25 cellular contexts compared by ENCODE assay signal in the genomic region with DNA sequence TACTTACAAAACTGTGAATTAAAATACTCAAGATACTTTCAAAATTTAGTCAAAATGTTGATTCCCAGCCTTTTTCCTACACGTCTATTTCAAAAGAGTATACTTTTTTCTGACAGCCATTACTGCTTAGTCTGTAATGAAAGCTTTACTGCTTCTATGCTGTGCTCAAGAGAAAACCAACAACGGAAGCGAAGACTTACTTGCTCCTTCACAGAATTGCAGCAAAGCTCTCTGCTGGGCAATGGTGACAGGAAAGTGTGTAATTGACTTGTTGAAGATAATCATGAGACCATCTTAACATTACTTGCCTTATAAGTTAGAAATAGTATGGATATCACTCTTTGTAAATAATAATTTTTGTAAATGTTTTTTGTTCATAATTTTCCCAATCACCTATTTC. TPM values are rescaled to one million over a fixed set of nuclear protein-coding genes. Genes with fewer than 3 reads are reported as not detected.
"Had no signal": no experiment of that assay in that cellular context is flagged by ENCODE, and none has a peak within 500 bp of the region (broad histone marks: within the 10 kb centered on the region; RNA-seq: fewer than 3 reads in every experiment).

No MANE protein-coding gene starts in this region.

- FAIRE-seq: bronchial epithelial cell, small intestine had no signal

- ATAC-seq: effector memory CD8-positive, alpha-beta T cell; gastrocnemius medialis; heart right ventricle; left lung; mucosa of descending colon; naive thymus-derived CD4-positive, alpha-beta T cell had no signal

- H3K27ac ChIP-seq: left lung, right atrium auricular region, suprapubic skin, VCaP had no signal

- H3K27me3 ChIP-seq: right atrium auricular region had no signal

- H3K4me3 Mint-ChIP-seq: effector memory CD8-positive, alpha-beta T cell; stimulated activated naive CD8-positive, alpha-beta T cell treated with anti-CD3 and anti-CD28 coated beads, Interleukin-15, Interleukin-2, amounts not matched to agents 100 ng/mL and 50 ng/mL, for 24 hours had no signal

- H3K36me3 Mint-ChIP-seq: naive thymus-derived CD4-positive, alpha-beta T cell had no signal

- H3K27ac Mint-ChIP-seq: effector memory CD8-positive, alpha-beta T cell; progenitor cell of endocrine pancreas; stimulated activated naive CD8-positive, alpha-beta T cell treated with anti-CD3 and anti-CD28 coated beads, Interleukin-15, Interleukin-2, amounts not matched to agents 100 ng/mL and 50 ng/mL, for 24 hours had no signal

- H3K9me3 ChIP-seq: gastrocnemius medialis, heart right ventricle, left lung, mucosa of descending colon, right atrium auricular region, suprapubic skin had no signal

- H3K4me3 ChIP-seq: gastrocnemius medialis, heart right ventricle, left lung, mucosa of descending colon, right atrium auricular region, suprapubic skin had no signal

- H3K36me3 ChIP-seq: gastrocnemius medialis, heart right ventricle, left lung, right atrium auricular region, suprapubic skin had no signal

- DNase-seq: activated CD4-positive, alpha-beta T cell treated with anti-CD3 and anti-CD28 coated beads for 1 hour; activated CD4-positive, alpha-beta T cell treated with anti-CD3 and anti-CD28 coated beads, Interleukin-2, amount 50 U/mL, for 4 hours; activated naive CD4-positive, alpha-beta T cell; activated T-cell treated with anti-CD3 and anti-CD28 coated beads for 4 hours; dermis blood vessel endothelial cell; effector memory CD8-positive, alpha-beta T cell; gastrocnemius medialis; heart right ventricle; left lung; mammary epithelial cell; mucosa of descending colon; nucleus accumbens; small intestine; trophoblast cell had no signal

- H3K9me3 Mint-ChIP-seq: effector memory CD8-positive, alpha-beta T cell; naive thymus-derived CD4-positive, alpha-beta T cell; stimulated activated naive CD8-positive, alpha-beta T cell treated with anti-CD3 and anti-CD28 coated beads, Interleukin-15, Interleukin-2, amounts not matched to agents 100 ng/mL and 50 ng/mL, for 24 hours had no signal

RNA-seq across cellular contexts. Expression of gene DYNLT5, which starts 1.7 kb away (rescaled TPM):
- total RNA-seq: bronchial epithelial cell; chondrocyte; epithelial cell of proximal tubule; mammary epithelial cell; T-helper 2 cell treated with Interferon-gamma antibody and Interleukin-4, amounts not matched to agents 100 ng/mL and 5 ng/mL, for 36 hours had no signal
- polyA plus RNA-seq: mammary epithelial cell; naive thymus-derived CD4-positive, alpha-beta T cell had no signal

RNA-seq across cellular contexts. Expression of gene INSL5, which starts 50.5 kb away (rescaled TPM):
- total RNA-seq: astrocyte; bronchial epithelial cell; chondrocyte; dermis blood vessel endothelial cell; epithelial cell of proximal tubule; gastrocnemius medialis; heart right ventricle; left lung; mammary epithelial cell; naive thymus-derived CD4-positive, alpha-beta T cell; progenitor cell of endocrine pancreas; right atrium auricular region; suprapubic skin; T-helper 2 cell treated with Interferon-gamma antibody and Interleukin-4, amounts not matched to agents 100 ng/mL and 5 ng/mL, for 36 hours had no signal
- polyA plus RNA-seq: heart right ventricle; mammary epithelial cell; naive thymus-derived CD4-positive, alpha-beta T cell; small intestine had no signal
